In the genomic region with DNA sequence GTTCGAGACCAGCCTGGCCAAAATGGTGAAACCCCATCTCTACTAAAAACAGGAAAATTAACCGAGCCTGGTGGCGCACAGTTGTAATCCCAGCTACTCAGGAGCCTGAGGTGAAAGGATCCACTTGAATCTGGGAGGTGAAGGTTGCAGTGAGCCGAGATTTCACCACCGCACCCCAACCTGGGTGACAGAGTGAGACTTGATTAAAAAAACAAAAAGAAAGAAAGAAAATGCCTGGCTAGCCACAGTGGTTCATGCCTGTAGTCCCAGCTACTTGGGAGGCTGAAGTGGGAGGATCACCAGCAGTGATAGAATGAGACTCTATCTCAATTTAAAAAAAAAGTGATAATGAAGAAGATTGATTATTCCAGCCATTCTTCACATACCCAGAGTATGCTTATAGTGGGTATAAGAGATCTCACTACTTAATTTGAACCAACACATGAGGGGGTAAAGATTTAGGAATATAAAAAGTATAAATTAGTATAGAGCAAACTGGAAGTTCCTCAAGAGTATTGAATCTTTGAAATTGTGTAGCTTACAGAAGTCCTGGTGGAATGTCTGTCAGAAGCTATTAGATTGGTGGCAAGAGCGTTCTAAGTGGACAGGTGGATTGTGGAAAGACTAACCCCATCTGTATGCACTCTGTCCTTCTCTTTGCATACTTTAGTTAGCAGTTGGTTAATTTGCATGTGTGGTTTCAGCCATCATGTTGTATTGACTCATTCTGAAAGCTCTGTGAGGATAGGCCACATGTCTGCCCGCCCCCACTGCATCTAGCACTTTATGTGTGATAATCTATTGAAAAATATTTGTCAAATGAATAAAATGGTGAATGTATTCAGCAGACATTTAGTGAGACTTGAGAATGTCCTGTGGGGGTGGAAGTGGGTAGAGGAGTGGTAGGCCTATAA, we compare ENCODE assay signal across 8 cellular contexts. TPM values are rescaled to one million over a fixed set of nuclear protein-coding genes. Genes with fewer than 3 reads are reported as not detected.
DNase-seq lines count a peak whose midpoint lies in the region; ATAC-seq, FAIRE-seq and TF ChIP-seq lines count a peak whose summit lies in the region.

No MANE protein-coding gene starts in this region.

- H3K79me2 ChIP-seq in OCI-LY7 (ENCODE audit: insufficient read depth, low read depth, low read length), result peaks cover 91% of the 10 kb centered on the region
- peaks cover 81% of the 10 kb centered on the region for H3K79me2 ChIP-seq in PC-9 (ENCODE audit: low read depth)

- H3K27ac ChIP-seq in OCI-LY7 (ENCODE audit: low read depth, low read length, poor library complexity, severe bottlenecking) (peak overlapping the region; percentile 44), uterus (no peak overlapping the region), PC-9 (no peak overlapping the region)

- no TSS peak for BruUV-seq in OCI-LY7 (replicated peaks; lab: Mats Ljungman, UMichigan)
- no TSS peak for BruUV-seq in PC-9 (replicated peaks; lab: Mats Ljungman, UMichigan)

- peaks cover 18% of the 10 kb centered on the region; the same call in 1 of the 2 replicates for H3F3A ChIP-seq in PC-9 (ENCODE audit: insufficient read depth, low read depth)

- intact Hi-C loops in OCI-LY7 (cut with micrococcal nuclease; ENCODE audit: unreplicated experiment) (no loop called here), posterior cingulate gyrus (cut with DNase I) (no loop called here), uterus (cut with DNase I; ENCODE audit: low total_unique reads) (no loop called here), PC-9 (cut with micrococcal nuclease; ENCODE audit: unreplicated experiment) (no loop called here)

- H2AFZ ChIP-seq in OCI-LY7 (ENCODE audit: low read length) (no peak overlapping the region), PC-9 (no peak overlapping the region)

- no peak for FAIRE-seq in bronchial epithelial cell (lab: Jason Lieb, UNC)

- H3K4me3 ChIP-seq in OCI-LY7 (ENCODE audit: low read depth, low read length, poor library complexity, severe bottlenecking) (no peak overlapping the region), bronchial epithelial cell (ENCODE audit: low read depth, low read length) (no peak overlapping the region), uterus (no peak overlapping the region), PC-9 (no peak overlapping the region)

- DNase-seq in OCI-LY7 (ENCODE audit: low spot score) (peak; percentile 55), bronchial epithelial cell (ENCODE audit: low read depth) (peak; percentile 67), posterior cingulate gyrus (no peak), uterus (no peak), PC-9 (no peak)
- peak; percentile 25 to 56 (median 38) for DNase-seq in stimulated activated CD4-positive, alpha-beta T cell treated with anti-CD3 and anti-CD28 coated beads, TNF-alpha, amount 100 ng/mL, for 24 hours (ENCODE audit: low read depth in 3 of 3)

- CTCF ChIA-PET in OCI-LY7 (lab: Charles Lee; ENCODE audit: unreplicated experiment) (no interaction called here), PC-9 (lab: Charles Lee) (interaction anchor here (0.6 to 0.8 kb wide), 2 partner anchors 129 to 1238 kb away, joined by 3 to 4 read pairs; no protein-coding TSS in a partner anchor)

- H3K4me1 ChIP-seq in OCI-LY7 (ENCODE audit: insufficient read depth, low read length, poor library complexity, severe bottlenecking), result peaks cover 40% of the 10 kb centered on the region
- H3K4me1 ChIP-seq in uterus, result peaks cover 0 to 16% of the 10 kb centered on the region in 2 donors
- no peaks in the 10 kb centered on the region for H3K4me1 ChIP-seq in PC-9 (replicated peaks; ENCODE audit: insufficient read depth)

- H3K4me2 ChIP-seq in OCI-LY7 (ENCODE audit: low read length) (peak overlapping the region; percentile 49), PC-9 (no peak overlapping the region)

- POLR2A ChIA-PET in OCI-LY7 (lab: Charles Lee), result interaction anchor here (0.7 kb wide), 2 partner anchors 48 to 128 kb away, joined by 6 to 8 read pairs; no protein-coding TSS in a partner anchor
- POLR2A ChIA-PET in PC-9 (lab: Charles Lee; ENCODE audit: unreplicated experiment), result interaction anchor here (0.6 kb wide), 1 partner anchor 107 kb away, joined by 6 read pairs; no protein-coding TSS in a partner anchor

- TF ChIP-seq CTCF in OCI-LY7 (conservative IDR thresholded peaks at IDR 0.05; ENCODE audit: low read length) (no peak), bronchial epithelial cell (IDR thresholded peaks at IDR 0.05; ENCODE audit: insufficient read depth, low read length, severe bottlenecking) (no peak), uterus (IDR thresholded peaks at IDR 0.05) (no peak), PC-9 (conservative IDR thresholded peaks at IDR 0.05) (no peak)

- peak; percentile 95 for ATAC-seq in GM18520 (IDR thresholded peaks at IDR 0.05; ENCODE audit: unreplicated experiment)
- peak; percentile 98 for ATAC-seq in HG02678 (IDR thresholded peaks at IDR 0.05; ENCODE audit: unreplicated experiment)

- no peaks in the 10 kb centered on the region for H3K9me3 ChIP-seq in OCI-LY7 (ENCODE audit: low read length)
- no peaks in the 10 kb centered on the region for H3K9me3 ChIP-seq in uterus
- H3K9me3 ChIP-seq in PC-9 (ENCODE audit: insufficient read depth, low read depth), result no peaks in the 10 kb centered on the region

- H4K20me1 ChIP-seq in OCI-LY7 (ENCODE audit: insufficient read depth, low read length), result peaks cover 20% of the 10 kb centered on the region
- peaks cover 55% of the 10 kb centered on the region for H4K20me1 ChIP-seq in PC-9 (ENCODE audit: insufficient read depth)

- no peaks in the 10 kb centered on the region for H3K9me2 ChIP-seq in OCI-LY7 (ENCODE audit: insufficient read depth, low read length)
- H3K9me2 ChIP-seq in PC-9 (ENCODE audit: insufficient read depth), result no peaks in the 10 kb centered on the region

- H3K27me3 ChIP-seq in bronchial epithelial cell (ENCODE audit: control insufficient read depth, insufficient read depth, low read length) (no peaks in the 10 kb centered on the region), uterus (no peaks in the 10 kb centered on the region), PC-9 (ENCODE audit: insufficient read depth, low read depth) (no peaks in the 10 kb centered on the region)

- H3K36me3 ChIP-seq in OCI-LY7 (ENCODE audit: insufficient read depth, low read length), result peaks cover 28% of the 10 kb centered on the region
- H3K36me3 ChIP-seq in bronchial epithelial cell (ENCODE audit: control insufficient read depth, insufficient read depth, low read length), result no peaks in the 10 kb centered on the region
- H3K36me3 ChIP-seq in uterus, result no peaks in the 10 kb centered on the region
- H3K36me3 ChIP-seq in PC-9 (ENCODE audit: low read depth), result peaks cover 17% of the 10 kb centered on the region

- no peak for TF ChIP-seq POLR2A in uterus (IDR thresholded peaks at IDR 0.05)

RNA-seq across cellular contexts. Expression of a gene that starts 25.0 kb away (rescaled TPM):
- total RNA-seq in OCI-LY7 (2014; rRNA removed; shearing (Covaris generic)), result 14.8 and 16.9 TPM in 2 replicates
- total RNA-seq in OCI-LY7 (2022), result 18.6 and 22.5 TPM in 2 replicates
- 26.9 and 28.3 TPM in 2 replicates for total RNA-seq in bronchial epithelial cell
- 10 to 100 TPM; 17.9 to 68.0 (median 28.9) TPM for total RNA-seq in uterus
- total RNA-seq in PC-9 (2021), result 14.2 and 15.5 TPM in 2 replicates

Comparison
In these comparisons a context has a peak if more than half of its experiments do, and no peak if none do; other contexts are left out.
1. DNase-seq: peak in OCI-LY7 (single experiment), bronchial epithelial cell (single experiment) and stimulated activated CD4-positive, alpha-beta T cell treated with anti-CD3 and anti-CD28 coated beads, TNF-alpha, amount 100 ng/mL, for 24 hours (3 of 3); none in posterior cingulate gyrus (0 of 10), uterus (0 of 2) and PC-9 (0 of 2).